22 cellular contexts compared by ENCODE assay signal in the genomic region with DNA sequence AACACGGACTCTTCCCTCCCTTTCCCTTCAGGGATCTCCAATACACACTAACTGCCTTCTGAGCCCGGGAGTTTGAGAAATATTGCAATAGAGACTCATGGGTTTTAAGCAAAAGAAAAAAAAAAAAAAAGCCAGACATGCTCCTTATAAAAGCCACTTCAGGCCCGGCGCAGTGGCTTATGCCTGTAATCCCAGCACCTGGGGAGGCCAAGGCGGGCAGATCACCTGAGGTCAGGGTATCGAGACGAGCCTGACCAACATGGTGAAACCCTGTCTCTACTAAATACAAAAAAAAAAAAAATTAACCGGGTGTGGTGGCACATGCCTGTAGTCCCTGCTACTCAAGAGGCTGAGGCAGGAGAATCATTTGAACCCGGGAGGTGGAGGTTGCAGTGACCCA. TPM values are rescaled to one million over a fixed set of nuclear protein-coding genes. Genes with fewer than 3 reads are reported as not detected.
"Had no signal": no experiment of that assay in that cellular context is flagged by ENCODE, and none has a peak within 500 bp of the region (broad histone marks: within the 10 kb centered on the region; RNA-seq: fewer than 3 reads in every experiment).

No MANE protein-coding gene starts in this region.

- H3K27me3 Mint-ChIP-seq: IgD-negative memory B cell had no signal

- ATAC-seq: K562 had no signal

- H3K9me3 ChIP-seq: SK-N-SH had no signal

- DNase-seq: Kasumi-1, NCI-H1092 treated with DMSO at 0.1 percent for 48 hours, NCI-H1436, NCI-H187, NCI-H2029, NCI-H2081 treated with DMSO at 0.1 percent for 48 hours, NCI-H2171, NCI-H226, NCI-H446, NCI-H510A, NCI-H524 treated with DMSO at 0.1 percent for 48 hours, NCI-H69, NCI-H774, RPMI8226, SHP77, SK-N-SH had no signal

- H3K4me3 ChIP-seq: K562 had no signal

- H3K27ac ChIP-seq: HL-60, KMS-11 had no signal

- H3K9me3 Mint-ChIP-seq: IgD-negative memory B cell had no signal

RNA-seq across cellular contexts. Expression of a gene that starts 44.2 kb away (rescaled TPM):
- total RNA-seq: M059J, SK-MEL-5 had no signal
- polyA plus RNA-seq: IgD-negative memory B cell, K562, SK-N-SH had no signal
